Comparison of ENCODE assay signal across 8 cellular contexts in the genomic region with DNA sequence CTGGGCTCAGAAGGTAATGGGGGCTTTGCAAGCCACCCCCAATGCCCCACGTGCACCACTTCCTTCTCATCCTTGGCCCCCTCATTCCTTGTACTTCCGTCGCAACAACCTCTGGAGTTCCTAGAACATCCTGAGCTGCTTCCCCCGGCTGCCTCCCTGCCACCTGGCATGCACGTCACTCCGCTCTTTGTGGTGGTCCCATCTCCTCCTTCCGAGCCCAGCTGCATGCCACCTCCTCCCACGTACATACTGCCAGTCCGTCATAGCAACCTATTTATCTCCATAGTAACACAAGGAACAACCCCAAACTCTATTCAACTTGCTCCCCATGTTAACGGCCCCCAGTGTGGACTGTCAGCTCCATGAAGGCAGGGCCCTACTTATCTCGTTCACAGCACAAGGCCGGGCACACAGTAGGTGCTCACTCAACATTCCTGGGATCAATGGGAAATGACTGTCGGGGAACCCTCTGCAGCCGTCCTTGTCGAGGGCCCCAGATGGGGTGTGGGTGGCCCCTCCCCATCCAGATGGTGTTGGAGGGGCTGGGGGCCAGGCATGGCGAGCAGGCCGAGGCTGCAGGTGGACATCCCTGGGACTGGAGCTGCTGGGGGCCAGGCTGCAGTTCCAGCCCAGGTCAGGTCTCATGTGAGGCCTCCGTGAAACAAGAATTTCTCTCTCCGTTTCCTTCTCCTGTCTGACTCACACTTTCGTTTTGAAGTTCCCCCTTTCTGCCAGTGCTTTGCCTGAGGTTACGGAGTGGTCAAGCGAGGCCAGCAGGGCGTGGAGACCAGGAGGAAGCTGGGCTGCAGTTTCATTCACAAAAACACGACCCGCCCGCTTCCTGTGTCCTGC. TPM values are rescaled to one million over a fixed set of nuclear protein-coding genes. Genes with fewer than 3 reads are reported as not detected.
DNase-seq lines count a peak whose midpoint lies in the region; ATAC-seq and TF ChIP-seq lines count a peak whose summit lies in the region.

No MANE protein-coding gene starts in this region.

- peaks cover 74% of the 10 kb centered on the region for H3K4me1 Mint-ChIP-seq in activated B cell treated with CpG ODN at 0.5 μM for 24 hours
- H3K4me1 Mint-ChIP-seq in neural crest cell, result peaks cover 36% of the 10 kb centered on the region

- H3K79me2 ChIP-seq in fibroblast of lung (ENCODE audit: control insufficient read depth, insufficient read depth, low read length), result peaks cover 11% of the 10 kb centered on the region

- peak overlapping the region; percentile 70 for H3K9ac ChIP-seq in fibroblast of lung (ENCODE audit: insufficient read depth, low read length)

- H3K4me3 Mint-ChIP-seq in activated B cell treated with CpG ODN at 0.5 μM for 24 hours, result peak overlapping the region; percentile 70
- peak overlapping the region; percentile 22 for H3K4me3 Mint-ChIP-seq in neural crest cell

- H3K9me3 Mint-ChIP-seq in activated B cell treated with CpG ODN at 0.5 μM for 24 hours, result no peaks in the 10 kb centered on the region
- H3K9me3 Mint-ChIP-seq in neural crest cell, result peaks cover 5% of the 10 kb centered on the region

- POLR2A ChIA-PET in activated B cell treated with CpG ODN at 0.5 μM for 24 hours (lab: Charles Lee), result interaction anchor here (0.5 to 3.2 kb wide), 15 partner anchors 11 to 460 kb away, joined by 3 to 27 read pairs (median 5); a partner anchor contains a TSS

- no peaks in the 10 kb centered on the region for H3K27me3 ChIP-seq in fibroblast of lung (ENCODE audit: control insufficient read depth, insufficient read depth, low read length)

- H3K4me3 ChIP-seq in GM08714 (ENCODE audit: low read length) (peak overlapping the region; percentile 36; the same call in 1 of the 2 replicates), fibroblast of lung (replicated peaks in 1 of 4; ENCODE audit: control extremely low read depth in 1 of 4, insufficient read depth in 1 of 4, low read depth in 3 of 4, low read length in 4 of 4) (peak overlapping the region in 1 of 4 experiments; percentile 19)

- DNase-seq in activated B cell treated with CpG ODN at 0.5 μM for 24 hours, result peak; percentile 63
- DNase-seq in fibroblast of lung (ENCODE audit: low read depth in 2 of 2), result peak; percentile 83 to 88
- no peak for DNase-seq in neural crest cell (ENCODE audit: low read depth, low spot score)
- DNase-seq in DMS114 treated with DMSO at 0.1 percent for 48 hours (lab: John Stamatoyannopoulos, UW; ENCODE audit: unreplicated experiment), result no peak
- no peak for DNase-seq in NCI-H1930 (lab: John Stamatoyannopoulos, UW)

- H3K27ac ChIP-seq in KOPT-K1 (ENCODE audit: low read depth, low read length, poor library complexity, severe bottlenecking) (peak overlapping the region; percentile 41), fibroblast of lung (ENCODE audit: insufficient read depth, low read length) (peak overlapping the region; percentile 94)

- H3K27ac Mint-ChIP-seq in activated B cell treated with CpG ODN at 0.5 μM for 24 hours (peak overlapping the region; percentile 96), neural crest cell (ENCODE audit: unreplicated experiment) (peak overlapping the region; percentile 97)

- intact Hi-C loops in activated B cell treated with CpG ODN at 0.5 μM for 24 hours (cut with micrococcal nuclease), result loop anchor here (1.0 to 10.0 kb wide), 10 partner anchors 13 to 1293 kb away; a partner anchor contains a TSS

- no peaks in the 10 kb centered on the region for H4K20me1 ChIP-seq in fibroblast of lung (ENCODE audit: control insufficient read depth, extremely low read depth, insufficient read depth, low read length)

- peaks cover 57% of the 10 kb centered on the region for H3K4me1 ChIP-seq in fibroblast of lung (ENCODE audit: control insufficient read depth, extremely low read depth, insufficient read depth, low read length)

- H3K9me3 ChIP-seq in KOPT-K1 (ENCODE audit: insufficient read depth, low read length, poor library complexity, severe bottlenecking) (no peaks in the 10 kb centered on the region), fibroblast of lung (ENCODE audit: control insufficient read depth, insufficient read depth, low read depth, low read length) (no peaks in the 10 kb centered on the region)

- H3K27me3 Mint-ChIP-seq in activated B cell treated with CpG ODN at 0.5 μM for 24 hours (no peaks in the 10 kb centered on the region), neural crest cell (ENCODE audit: low read depth) (no peaks in the 10 kb centered on the region)

- no peaks in the 10 kb centered on the region for H3K36me3 ChIP-seq in KOPT-K1 (ENCODE audit: insufficient read depth, low read length)
- H3K36me3 ChIP-seq in fibroblast of lung (ENCODE audit: control insufficient read depth, insufficient read depth, low read length), result no peaks in the 10 kb centered on the region

- CTCF ChIA-PET in activated B cell treated with CpG ODN at 0.5 μM for 24 hours (lab: Charles Lee), result interaction anchor here (0.6 to 0.9 kb wide), 2 partner anchors 107 to 345 kb away, joined by 3 read pairs; no protein-coding TSS in a partner anchor

- no peaks in the 10 kb centered on the region for H3K36me3 Mint-ChIP-seq in activated B cell treated with CpG ODN at 0.5 μM for 24 hours (ENCODE audit: low read depth)
- H3K36me3 Mint-ChIP-seq in neural crest cell (ENCODE audit: low read depth), result no peaks in the 10 kb centered on the region

- peak; percentile 37 for ATAC-seq in GM21825 (IDR thresholded peaks at IDR 0.05; ENCODE audit: unreplicated experiment)
- peak; percentile 53 for ATAC-seq in activated B cell treated with CpG ODN at 0.5 μM for 24 hours (ENCODE audit: low read depth)

- peak overlapping the region; percentile 60 for H3K4me2 ChIP-seq in fibroblast of lung (ENCODE audit: extremely low read depth, insufficient read depth, low read length)

- no peak overlapping the region for H2AFZ ChIP-seq in fibroblast of lung (ENCODE audit: low read length)

- no peak for TF ChIP-seq CTCF in activated B cell treated with CpG ODN at 0.5 μM for 24 hours (IDR thresholded peaks at IDR 0.05)
- no peak for TF ChIP-seq CTCF in fibroblast of lung (conservative IDR thresholded peaks at IDR 0.05 in 1 of 2, IDR thresholded peaks at IDR 0.05 in 1 of 2; ENCODE audit: low read depth in 1 of 2, low read length in 2 of 2)
- TF ChIP-seq CTCF in neural crest cell (conservative IDR thresholded peaks at IDR 0.05), result no peak

RNA-seq across cellular contexts. Expression of a gene that starts 4.2 kb away (rescaled TPM):
- 0.62 TPM in 1 of 2 replicates, not detected in the other for total RNA-seq in activated B cell treated with CpG ODN at 0.5 μM for 24 hours
- total RNA-seq in fibroblast of lung, result 1.2 TPM in 1 of 2 replicates, not detected in the other
- 7.3 and 11.7 TPM in 2 replicates for polyA plus RNA-seq in fibroblast of lung
- 11.8 and 28.9 TPM in 2 replicates for polyA plus RNA-seq in fibroblast of lung (2012)
- 3.0 and 40.6 TPM in 2 replicates for polyA minus RNA-seq in fibroblast of lung (ENCODE audit: low replicate concordance)
- total RNA-seq in neural crest cell, result 0.16 and 0.35 TPM in 2 replicates

Comparison
In these comparisons a context has a peak if more than half of its experiments do, and no peak if none do; other contexts are left out.
1. DNase-seq: peak in activated B cell treated with CpG ODN at 0.5 μM for 24 hours (single experiment) and fibroblast of lung (2 of 2); none in neural crest cell (single experiment), DMS114 treated with DMSO at 0.1 percent for 48 hours (single experiment) and NCI-H1930 (0 of 2).